8 cellular contexts compared by ENCODE assay signal in the genomic region with DNA sequence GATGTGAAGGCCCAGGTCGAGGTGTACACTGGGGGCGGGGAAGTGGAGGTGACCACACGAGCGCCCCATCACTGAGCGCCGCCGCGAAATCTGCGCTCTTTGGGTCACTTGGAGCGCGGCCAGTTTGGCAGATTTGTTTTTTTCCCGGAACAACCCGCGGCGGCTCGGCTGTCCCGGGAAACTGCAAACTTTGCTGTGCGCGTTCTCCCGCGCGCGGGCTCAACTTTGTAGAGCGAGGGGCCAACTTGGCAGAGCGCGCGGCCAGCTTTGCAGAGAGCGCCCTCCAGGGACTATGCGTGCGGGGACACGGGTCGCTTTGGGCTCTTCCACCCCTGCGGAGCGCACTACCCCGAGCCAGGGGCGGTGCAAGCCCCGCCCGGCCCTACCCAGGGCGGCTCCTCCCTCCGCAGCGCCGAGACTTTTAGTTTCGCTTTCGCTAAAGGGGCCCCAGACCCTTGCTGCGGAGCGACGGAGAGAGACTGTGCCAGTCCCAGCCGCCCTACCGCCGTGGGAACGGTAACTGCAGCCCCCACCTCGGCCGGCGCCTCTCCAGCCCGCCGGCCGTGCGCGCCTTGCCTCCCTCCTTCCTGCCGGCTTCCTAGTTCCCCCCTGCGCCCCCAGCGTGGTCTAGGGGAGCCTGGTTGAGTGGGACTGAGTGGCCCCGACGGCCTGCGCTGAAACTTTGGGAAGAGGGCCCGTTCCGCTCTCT. TPM values are rescaled to one million over a fixed set of nuclear protein-coding genes. Genes with fewer than 3 reads are reported as not detected.
A peak's percentile ranks its signal among the peaks of the same experiment; 100 is the strongest.
DNase-seq lines count a peak whose midpoint lies in the region; ATAC-seq and TF ChIP-seq lines count a peak whose summit lies in the region.

Gene CASP7 (plus strand): TSS at position 450 of the 709 bp plus-strand sequence. CDS start 17,582 bp downstream, outside the sequence.

- peaks cover 25% of the 10 kb centered on the region for H3K36me3 Mint-ChIP-seq in activated CD4-positive, alpha-beta T cell treated with anti-CD3 and anti-CD28 coated beads for 36 hours (ENCODE audit: low read depth)

- CTCF ChIA-PET in activated CD4-positive, alpha-beta T cell treated with anti-CD3 and anti-CD28 coated beads for 36 hours (lab: Charles Lee) = interaction anchor here (0.6 to 1.9 kb wide), 7 partner anchors 13 to 404 kb away, joined by 3 to 6 read pairs (median 3); partner anchors contain the start of gene PLEKHS1

- no peak for TF ChIP-seq CTCF in choroid plexus epithelial cell (conservative IDR thresholded peaks at IDR 0.05; ENCODE audit: low read depth, low read length)

- peaks cover 19% of the 10 kb centered on the region for H3K4me1 ChIP-seq in ACC112 (ENCODE audit: control insufficient read depth, insufficient read depth, low read length, unreplicated experiment)

- H2AFZ ChIP-seq in ACC112 (ENCODE audit: low read length, unreplicated experiment) = peak within 1 kb of the TSS; percentile 94

- H3K79me2 ChIP-seq in ACC112 (ENCODE audit: control insufficient read depth, insufficient read depth, low read length, unreplicated experiment) = peaks cover 41% of the 10 kb centered on the region

- POLR2A ChIA-PET in activated CD4-positive, alpha-beta T cell treated with anti-CD3 and anti-CD28 coated beads for 36 hours (lab: Charles Lee) = interaction anchor here (1.5 kb wide), 1 partner anchor 495 kb away, joined by 3 read pairs; the partner anchor contains the start of gene CCDC186

- DNase-seq in NCI-H226 = peak; percentile 64
- peak; percentile 91 for DNase-seq in activated CD4-positive, alpha-beta T cell treated with anti-CD3 and anti-CD28 coated beads for 36 hours
- DNase-seq in choroid plexus epithelial cell (ENCODE audit: low read depth) = peak; percentile 79
- DNase-seq in kidney tubule cell (ENCODE audit: low spot score) = peak; percentile 86
- DNase-seq in stimulated activated CD4-positive, alpha-beta T cell treated with anti-CD3 and anti-CD28 coated beads, Interleukin-1b, Interleukin-23, amount 100 ng/mL, for 24 hours (ENCODE audit: low read depth in 4 of 4, low spot score in 1 of 4) = peak; percentile 47 to 71 (median 56)

- H3K4me1 Mint-ChIP-seq in activated CD4-positive, alpha-beta T cell treated with anti-CD3 and anti-CD28 coated beads for 36 hours = peaks cover 42% of the 10 kb centered on the region

- peak within 1 kb of the TSS; percentile 100 for H3K4me3 ChIP-seq in ACC112 (ENCODE audit: low read depth, low read length)
- H3K4me3 ChIP-seq in choroid plexus epithelial cell (ENCODE audit: low read depth, low read length) = peak within 1 kb of the TSS; percentile 95

- peak within 1 kb of the TSS; percentile 80 for H3K4me3 Mint-ChIP-seq in activated CD4-positive, alpha-beta T cell treated with anti-CD3 and anti-CD28 coated beads for 36 hours

- ATAC-seq in GM18517 (IDR thresholded peaks at IDR 0.05; ENCODE audit: unreplicated experiment) (peak; percentile 53), HG03039 (IDR thresholded peaks at IDR 0.05; ENCODE audit: unreplicated experiment) (peak; percentile 74)
- peak; percentile 80 for ATAC-seq in activated CD4-positive, alpha-beta T cell treated with anti-CD3 and anti-CD28 coated beads for 36 hours

- peaks cover under 1% of the 10 kb centered on the region for H3K27me3 Mint-ChIP-seq in activated CD4-positive, alpha-beta T cell treated with anti-CD3 and anti-CD28 coated beads for 36 hours

- peaks cover 9% of the 10 kb centered on the region for H3K9me3 Mint-ChIP-seq in activated CD4-positive, alpha-beta T cell treated with anti-CD3 and anti-CD28 coated beads for 36 hours (ENCODE audit: low read depth)

- peaks cover 4% of the 10 kb centered on the region; the same call in 1 of the 2 replicates for H3K36me3 ChIP-seq in ACC112 (ENCODE audit: insufficient read depth, low read length)

- H3K27me3 ChIP-seq in ACC112 (ENCODE audit: insufficient read depth, low read length) = no peaks in the 10 kb centered on the region

- H3K27ac ChIP-seq in ACC112 (ENCODE audit: low read depth, low read length) = peak within 1 kb of the TSS; percentile 60

- intact Hi-C loops in activated CD4-positive, alpha-beta T cell treated with anti-CD3 and anti-CD28 coated beads for 36 hours (cut with DNase I, micrococcal nuclease) = loop anchor here (1.0 to 10.0 kb wide), 11 partner anchors 173 to 1255 kb away; partner anchors contain the start of genes CCDC186 (in 2 of the 2), DCLRE1A (in 2 of the 2), NHLRC2 (in 2 of the 2) and TRUB1 (in 1 of the 2)

- H3K27ac Mint-ChIP-seq in activated CD4-positive, alpha-beta T cell treated with anti-CD3 and anti-CD28 coated beads for 36 hours = peak within 1 kb of the TSS; percentile 82

RNA-seq across cellular contexts. Expression of gene CASP7, which starts in this region (rescaled TPM):
- 10 to 100 TPM; 14.6 to 16.4 TPM for total RNA-seq in activated CD4-positive, alpha-beta T cell treated with anti-CD3 and anti-CD28 coated beads for 36 hours

Comparison
In these comparisons a context has a peak if more than half of its experiments do, and no peak if none do; other contexts are left out.
1. Peak in every context shown above with its lines: DNase-seq, ATAC-seq, H3K4me3 ChIP-seq and H3K27ac ChIP-seq.